In the genomic region with DNA sequence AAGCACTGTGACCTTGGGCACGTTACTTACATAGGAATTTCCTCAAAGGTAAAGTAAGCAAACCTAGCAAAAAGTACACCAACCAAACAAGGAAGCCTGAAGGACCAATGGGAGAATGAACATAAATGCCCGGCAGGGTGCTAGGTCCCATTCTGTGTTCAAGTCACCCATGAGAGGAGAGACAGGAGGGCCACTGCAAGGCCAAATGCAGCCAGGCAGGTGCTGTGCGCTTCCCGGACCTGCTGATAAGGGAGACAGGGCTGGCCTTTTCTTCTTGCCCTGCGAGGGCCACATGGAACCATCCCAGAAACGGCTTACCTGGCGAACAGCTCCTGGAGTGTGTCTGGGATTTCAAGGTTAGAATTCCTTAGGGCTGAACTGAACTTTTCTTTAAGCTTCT, we compare ENCODE assay signal across 26 cellular contexts.
"Had no signal": no experiment of that assay in that cellular context is flagged by ENCODE, and none has a peak within 500 bp of the region (broad histone marks: within the 10 kb centered on the region; RNA-seq: fewer than 3 reads in every experiment).

No MANE protein-coding gene starts in this region.

- H3K9ac ChIP-seq: parathyroid adenoma had no signal

- H3K27me3 Mint-ChIP-seq: naive thymus-derived CD8-positive, alpha-beta T cell; stimulated activated naive B cell treated with anti-CD40 and anti-IgM and Interleukin-4, amounts not matched to agents 10 μg/mL and 1 μg/mL and 100 μg/mL, for 72 hours had no signal

- H3K4me2 ChIP-seq: smooth muscle cell had no signal

- H3K27ac ChIP-seq: left lung, lower lobe of right lung, parathyroid adenoma, psoas muscle, right lobe of liver, stomach, testis, thyroid gland, transverse colon, upper lobe of left lung, vagina had no signal

- H3K9me3 Mint-ChIP-seq: naive thymus-derived CD8-positive, alpha-beta T cell; nephron; neural crest cell; stimulated activated naive B cell treated with anti-CD40 and anti-IgM and Interleukin-4, amounts not matched to agents 10 μg/mL and 1 μg/mL and 100 μg/mL, for 72 hours had no signal

- H2AFZ ChIP-seq: parathyroid adenoma had no signal

- H3K4me1 ChIP-seq: left lung, lower lobe of right lung, parathyroid adenoma, stomach, testis, transverse colon, upper lobe of left lung, vagina had no signal

- H3K4me1 Mint-ChIP-seq: naive thymus-derived CD8-positive, alpha-beta T cell; nephron; neural crest cell; stimulated activated naive B cell treated with anti-CD40 and anti-IgM and Interleukin-4, amounts not matched to agents 10 μg/mL and 1 μg/mL and 100 μg/mL, for 72 hours had no signal

- H3K4me3 ChIP-seq: left lung, lower lobe of right lung, psoas muscle, right lobe of liver, smooth muscle cell, stomach, testis, thyroid gland, transverse colon, upper lobe of left lung, vagina had no signal

- H3K9me3 ChIP-seq: left lung, lower lobe of right lung, psoas muscle, right lobe of liver, stomach, testis, thyroid gland, transverse colon, upper lobe of left lung, vagina had no signal

- H3K4me3 Mint-ChIP-seq: naive thymus-derived CD8-positive, alpha-beta T cell; nephron; neural crest cell; stimulated activated naive B cell treated with anti-CD40 and anti-IgM and Interleukin-4, amounts not matched to agents 10 μg/mL and 1 μg/mL and 100 μg/mL, for 72 hours had no signal

- ATAC-seq: left colon; left lung; lower lobe of right lung; naive thymus-derived CD8-positive, alpha-beta T cell; psoas muscle; stimulated activated naive B cell treated with anti-CD40 and anti-IgM and Interleukin-4, amounts not matched to agents 10 μg/mL and 1 μg/mL and 100 μg/mL, for 72 hours; stimulated activated naive CD8-positive, alpha-beta T cell treated with anti-CD3 and anti-CD28 coated beads, Interleukin-15, Interleukin-2, amounts not matched to agents 100 U/mL and 50 U/mL, for 24 hours had no signal

- H3K27ac Mint-ChIP-seq: nephron; stimulated activated naive B cell treated with anti-CD40 and anti-IgM and Interleukin-4, amounts not matched to agents 10 μg/mL and 1 μg/mL and 100 μg/mL, for 72 hours had no signal

- H3K79me2 ChIP-seq: parathyroid adenoma had no signal

- H3K27me3 ChIP-seq: left lung, right lobe of liver, stomach, testis, thyroid gland, transverse colon, upper lobe of left lung, vagina had no signal

- DNase-seq: hippocampal formation; left colon; left lung; lower lobe of right lung; mammary epithelial cell; mesenchymal stem cell; naive thymus-derived CD8-positive, alpha-beta T cell; nucleus accumbens; psoas muscle; right lobe of liver; stimulated activated CD4-positive, alpha-beta T cell treated with anti-CD3 and anti-CD28 coated beads, Interleukin-12 subunit alpha, Interleukin-12 subunit beta, amount 100 ng/mL, for 4 hours; stimulated activated CD4-positive, alpha-beta T cell treated with anti-CD3 and anti-CD28 coated beads, Interleukin-15, amount 100 ng/mL, for 24 hours; stimulated activated CD4-positive, alpha-beta T cell treated with anti-CD3 and anti-CD28 coated beads, Interleukin-2, amount 100 ng/mL, for 24 hours; stimulated activated CD4-positive, alpha-beta T cell treated with anti-CD3 and anti-CD28 coated beads, Interleukin-4, amount 100 ng/mL, for 1 hour; stimulated activated naive B cell treated with anti-CD40 and anti-IgM and Interleukin-4, amounts not matched to agents 10 μg/mL and 1 μg/mL and 100 μg/mL, for 72 hours; stimulated activated naive CD8-positive, alpha-beta T cell treated with anti-CD3 and anti-CD28 coated beads, Interleukin-15, Interleukin-2, amounts not matched to agents 100 U/mL and 50 U/mL, for 24 hours; stomach; testis; thyroid gland; transverse colon; upper lobe of left lung had no signal
